ENCODE assay signal across 1 cellular context in genomic region chr12:56189336-56189917, GRCh38.
TF ChIP-seq lines count a peak whose summit lies in the region.

Gene SMARCC2 (minus strand): TSS chr12:56189483. CDS start chr12:56189461, 22 bp downstream.

TF ChIP-seq in K562, 482 proteins besides CTCF, POLR2A, EP300 and RAD21 (continued from another document):
- TF ChIP-seq, protein P1, sequence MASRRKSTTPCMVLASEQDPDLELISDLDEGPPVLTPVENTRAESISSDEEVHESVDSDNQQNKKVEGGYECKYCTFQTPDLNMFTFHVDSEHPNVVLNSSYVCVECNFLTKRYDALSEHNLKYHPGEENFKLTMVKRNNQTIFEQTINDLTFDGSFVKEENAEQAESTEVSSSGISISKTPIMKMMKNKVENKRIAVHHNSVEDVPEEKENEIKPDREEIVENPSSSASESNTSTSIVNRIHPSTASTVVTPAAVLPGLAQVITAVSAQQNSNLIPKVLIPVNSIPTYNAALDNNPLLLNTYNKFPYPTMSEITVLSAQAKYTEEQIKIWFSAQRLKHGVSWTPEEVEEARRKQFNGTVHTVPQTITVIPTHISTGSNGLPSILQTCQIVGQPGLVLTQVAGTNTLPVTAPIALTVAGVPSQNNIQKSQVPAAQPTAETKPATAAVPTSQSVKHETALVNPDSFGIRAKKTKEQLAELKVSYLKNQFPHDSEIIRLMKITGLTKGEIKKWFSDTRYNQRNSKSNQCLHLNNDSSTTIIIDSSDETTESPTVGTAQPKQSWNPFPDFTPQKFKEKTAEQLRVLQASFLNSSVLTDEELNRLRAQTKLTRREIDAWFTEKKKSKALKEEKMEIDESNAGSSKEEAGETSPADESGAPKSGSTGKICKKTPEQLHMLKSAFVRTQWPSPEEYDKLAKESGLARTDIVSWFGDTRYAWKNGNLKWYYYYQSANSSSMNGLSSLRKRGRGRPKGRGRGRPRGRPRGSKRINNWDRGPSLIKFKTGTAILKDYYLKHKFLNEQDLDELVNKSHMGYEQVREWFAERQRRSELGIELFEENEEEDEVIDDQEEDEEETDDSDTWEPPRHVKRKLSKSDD (conservative IDR thresholded peaks at IDR 0.05; ENCODE audit: low read length) = peak; percentile 39; the same call in 1 of the 2 replicates
